ENCODE assay signal across 15 cellular contexts in genomic region chr15:100592898-100593297, GRCh38. TPM values are rescaled to one million over a fixed set of nuclear protein-coding genes. Genes with fewer than 3 reads are reported as not detected.
DNase-seq lines count a peak whose midpoint lies in the region; ATAC-seq and TF ChIP-seq lines count a peak whose summit lies in the region.
"Had no signal": no experiment of that assay in that cellular context is flagged by ENCODE, and none has a peak within 500 bp of the region (broad histone marks: within the 10 kb centered on the region; RNA-seq: fewer than 3 reads in every experiment).

No MANE protein-coding gene starts in this region.

- TF ChIP-seq CTCF in mammary epithelial cell (conservative IDR thresholded peaks at IDR 0.05 in 1 of 2, IDR thresholded peaks at IDR 0.05 in 1 of 2; ENCODE audit: extremely low read depth in 1 of 2, insufficient read depth in 1 of 2, low read depth in 1 of 2, low read length in 2 of 2) (no peak), breast epithelium (IDR thresholded peaks at IDR 0.05) (no peak), brain microvascular endothelial cell (IDR thresholded peaks at IDR 0.05; ENCODE audit: low read depth, low read length, missing control alignments) (no peak)

- H3K4me2 ChIP-seq in mammary epithelial cell (ENCODE audit: insufficient read depth, low read depth, low read length) = no peak overlapping the region
- H3K4me2 ChIP-seq: smooth muscle cell had no signal

- BruUV-seq in mammary epithelial cell (replicated peaks; lab: Mats Ljungman, UMichigan) = no TSS peak

- H3K36me3 ChIP-seq in mammary epithelial cell (ENCODE audit: insufficient read depth, low read length) = no peaks in the 10 kb centered on the region
- no peaks in the 10 kb centered on the region for H3K36me3 ChIP-seq in breast epithelium
- no peaks in the 10 kb centered on the region for H3K36me3 ChIP-seq in brain microvascular endothelial cell (replicated peaks)
- H3K36me3 ChIP-seq: ovary had no signal

- no peaks in the 10 kb centered on the region for H3K9me3 Mint-ChIP-seq in T-cell
- H3K9me3 Mint-ChIP-seq in stimulated activated naive CD8-positive, alpha-beta T cell treated with anti-CD3 and anti-CD28 coated beads, Interleukin-15, amount 100 ng/mL, for 72 hours = peaks cover 2 to 7% of the 10 kb centered on the region in 2 donors

- H3K4me3 ChIP-seq in mammary epithelial cell (replicated peaks in 1 of 3; ENCODE audit: insufficient read depth in 1 of 3, low read depth in 2 of 3, low read length in 3 of 3) (no peak overlapping the region), breast epithelium (no peak overlapping the region), brain microvascular endothelial cell (ENCODE audit: low read depth, low read length) (no peak overlapping the region)
- H3K4me3 ChIP-seq: ovary, smooth muscle cell had no signal

- no peak overlapping the region for H3K9ac ChIP-seq in mammary epithelial cell (ENCODE audit: insufficient read depth, low read length)

- H3K27ac Mint-ChIP-seq in T-cell = peak overlapping the region; percentile 82 to 86
- peak overlapping the region in 1 of 2 donors; percentile 79 for H3K27ac Mint-ChIP-seq in stimulated activated naive CD8-positive, alpha-beta T cell treated with anti-CD3 and anti-CD28 coated beads, Interleukin-15, amount 100 ng/mL, for 72 hours
- H3K27ac Mint-ChIP-seq: activated B cell treated with CpG ODN at 0.5 μM for 24 hours had no signal

- peaks cover 71 to 81% (median 75%) of the 10 kb centered on the region in 3 donors for H3K4me1 Mint-ChIP-seq in T-cell
- peaks cover 67% of the 10 kb centered on the region for H3K4me1 Mint-ChIP-seq in stimulated activated naive CD8-positive, alpha-beta T cell treated with anti-CD3 and anti-CD28 coated beads, Interleukin-15, amount 100 ng/mL, for 72 hours

- no peak overlapping the region for H3K27ac ChIP-seq in mammary epithelial cell (ENCODE audit: insufficient read depth, low read depth, low read length)
- H3K27ac ChIP-seq in breast epithelium = no peak overlapping the region
- H3K27ac ChIP-seq in brain microvascular endothelial cell = no peak overlapping the region
- H3K27ac ChIP-seq: ovary had no signal

- POLR2A ChIA-PET in T-cell (lab: Charles Lee) = interaction anchor here in 1 of 2 donors (0.7 kb wide), 1 partner anchor 888 kb away, joined by 3 read pairs; no protein-coding TSS in a partner anchor

- no peak for TF ChIP-seq POLR2A in breast epithelium (IDR thresholded peaks at IDR 0.05)

- dilution Hi-C loops in mammary epithelial cell (cut with HindIII; ENCODE audit: low sequenced_read_pairs) = no loop called here

- CTCF ChIA-PET in mammary epithelial cell (lab: Charles Lee; ENCODE audit: low non-redundant PET) = no interaction called here
- CTCF ChIA-PET in T-cell (lab: Charles Lee) = no interaction called here

- no peaks in the 10 kb centered on the region for H4K20me1 ChIP-seq in mammary epithelial cell (ENCODE audit: insufficient read depth, low read length)

- peaks cover 16% of the 10 kb centered on the region for H3K9me3 ChIP-seq in mammary epithelial cell (replicated peaks; ENCODE audit: insufficient read depth, low read length)
- H3K9me3 ChIP-seq in breast epithelium = peaks cover 8 to 9% of the 10 kb centered on the region in 2 donors
- H3K9me3 ChIP-seq: ovary had no signal

- H3K79me2 ChIP-seq in mammary epithelial cell (ENCODE audit: insufficient read depth, low read length) = peaks cover 91% of the 10 kb centered on the region

- H3K4me3 Mint-ChIP-seq in T-cell = peak overlapping the region in 1 of 3 donors; percentile 6
- peak overlapping the region; percentile 55 to 68 for H3K4me3 Mint-ChIP-seq in stimulated activated naive CD8-positive, alpha-beta T cell treated with anti-CD3 and anti-CD28 coated beads, Interleukin-15, amount 100 ng/mL, for 72 hours
- H3K4me3 Mint-ChIP-seq: activated B cell treated with CpG ODN at 0.5 μM for 24 hours had no signal

- 69% methylated on average over 3 of the region's 3 CpGs for WGBS in mammary epithelial cell (ENCODE audit: low coverage, missing lambda C conversion rate)

- H3K27me3 ChIP-seq in mammary epithelial cell (ENCODE audit: insufficient read depth, low read length) (no peaks in the 10 kb centered on the region), breast epithelium (no peaks in the 10 kb centered on the region), brain microvascular endothelial cell (replicated peaks) (no peaks in the 10 kb centered on the region)
- H3K27me3 ChIP-seq: ovary had no signal

- ATAC-seq in T-cell (replicated peaks in 1 of 4) (no peak), HG02588 (IDR thresholded peaks at IDR 0.05; ENCODE audit: unreplicated experiment) (no peak)
- peak; percentile 55 for ATAC-seq in stimulated activated naive CD8-positive, alpha-beta T cell treated with anti-CD3 and anti-CD28 coated beads, Interleukin-15, amount 100 ng/mL, for 72 hours

- peaks cover 18% of the 10 kb centered on the region for H3K36me3 Mint-ChIP-seq in T-cell

- peak; percentile 3 for DNase-seq in mammary epithelial cell
- no peak for DNase-seq in breast epithelium (ENCODE audit: low spot score in 2 of 2)
- no peak for DNase-seq in T-cell
- peak; percentile 44 for DNase-seq in brain microvascular endothelial cell
- DNase-seq in stimulated activated naive CD8-positive, alpha-beta T cell treated with anti-CD3 and anti-CD28 coated beads, Interleukin-15, amount 100 ng/mL, for 72 hours = peak in 1 of 2 donors; percentile 32
- DNase-seq in NCI-H2107 treated with DMSO at 0.1 percent for 48 hours (lab: John Stamatoyannopoulos, UW; ENCODE audit: unreplicated experiment) = no peak
- no peak for DNase-seq in stimulated activated CD8-positive, alpha-beta memory T cell treated with anti-CD3 and anti-CD28 coated beads, Interleukin-4, amount 100 ng/mL, for 48 hours
- DNase-seq: activated B cell treated with CpG ODN at 0.5 μM for 24 hours, DMS 273 treated with DMSO at 0.1 percent for 48 hours, islet precursor cell, NCI-H1417, NCI-H510A, ovary had no signal

- in situ Hi-C loops in mammary epithelial cell (cut with MboI; ENCODE audit: low sequenced_read_pairs in 2 of 2) = no loop called here
- in situ Hi-C loops in brain microvascular endothelial cell (cut with HindIII; ENCODE audit: low pct_ligation_motif_present, low sequenced_read_pairs) = no loop called here

- no peak overlapping the region for H2AFZ ChIP-seq in mammary epithelial cell (ENCODE audit: low read depth, low read length)

- intact Hi-C loops in mammary epithelial cell (cut with micrococcal nuclease) (no loop called here), breast epithelium (cut with DNase I; ENCODE audit: low total_unique reads) (loop anchor here (5.0 kb wide), 1 partner anchor 1351 kb away; no protein-coding TSS in a partner anchor)

- no peaks in the 10 kb centered on the region for H3K27me3 Mint-ChIP-seq in T-cell
- no peaks in the 10 kb centered on the region for H3K27me3 Mint-ChIP-seq in stimulated activated naive CD8-positive, alpha-beta T cell treated with anti-CD3 and anti-CD28 coated beads, Interleukin-15, amount 100 ng/mL, for 72 hours
- H3K27me3 Mint-ChIP-seq: activated B cell treated with CpG ODN at 0.5 μM for 24 hours had no signal

- peaks cover 16% of the 10 kb centered on the region for H3K4me1 ChIP-seq in mammary epithelial cell (ENCODE audit: insufficient read depth, low read length)
- no peaks in the 10 kb centered on the region for H3K4me1 ChIP-seq in breast epithelium

RNA-seq across cellular contexts. Expression of gene LINS1, which starts 9.1 kb away (rescaled TPM):
- total RNA-seq in mammary epithelial cell (10 to 100 TPM; 19.0 to 26.3 TPM), breast epithelium (10 to 100 TPM; 16.3 to 70.4 (median 31.5) TPM), T-cell (10 to 100 TPM; 42.9 to 88.1 (median 77.0) TPM)
- 7.2 TPM for polyA plus RNA-seq in mammary epithelial cell
- polyA minus RNA-seq in mammary epithelial cell = 7.4 TPM

RNA-seq across cellular contexts. Expression of gene ASB7, which starts 9.5 kb away (rescaled TPM):
- total RNA-seq in mammary epithelial cell (10 to 100 TPM; 15.4 to 20.7 TPM), breast epithelium (10 to 100 TPM; 10.7 to 17.1 (median 12.1) TPM), T-cell (10 to 100 TPM; 17.7 to 24.8 (median 21.8) TPM)
- polyA plus RNA-seq in mammary epithelial cell = 10.0 TPM
- 8.0 TPM for polyA minus RNA-seq in mammary epithelial cell

Comparison
In these comparisons a context has a peak if more than half of its experiments do, and no peak if none do; other contexts are left out.
1. DNase-seq: peak in mammary epithelial cell (single experiment) and brain microvascular endothelial cell (single experiment); none in breast epithelium (0 of 2), T-cell (0 of 34), NCI-H2107 treated with DMSO at 0.1 percent for 48 hours (single experiment) and stimulated activated CD8-positive, alpha-beta memory T cell treated with anti-CD3 and anti-CD28 coated beads, Interleukin-4, amount 100 ng/mL, for 48 hours (single experiment).